ENCODE assay signal across 11 cellular contexts in the genomic region with DNA sequence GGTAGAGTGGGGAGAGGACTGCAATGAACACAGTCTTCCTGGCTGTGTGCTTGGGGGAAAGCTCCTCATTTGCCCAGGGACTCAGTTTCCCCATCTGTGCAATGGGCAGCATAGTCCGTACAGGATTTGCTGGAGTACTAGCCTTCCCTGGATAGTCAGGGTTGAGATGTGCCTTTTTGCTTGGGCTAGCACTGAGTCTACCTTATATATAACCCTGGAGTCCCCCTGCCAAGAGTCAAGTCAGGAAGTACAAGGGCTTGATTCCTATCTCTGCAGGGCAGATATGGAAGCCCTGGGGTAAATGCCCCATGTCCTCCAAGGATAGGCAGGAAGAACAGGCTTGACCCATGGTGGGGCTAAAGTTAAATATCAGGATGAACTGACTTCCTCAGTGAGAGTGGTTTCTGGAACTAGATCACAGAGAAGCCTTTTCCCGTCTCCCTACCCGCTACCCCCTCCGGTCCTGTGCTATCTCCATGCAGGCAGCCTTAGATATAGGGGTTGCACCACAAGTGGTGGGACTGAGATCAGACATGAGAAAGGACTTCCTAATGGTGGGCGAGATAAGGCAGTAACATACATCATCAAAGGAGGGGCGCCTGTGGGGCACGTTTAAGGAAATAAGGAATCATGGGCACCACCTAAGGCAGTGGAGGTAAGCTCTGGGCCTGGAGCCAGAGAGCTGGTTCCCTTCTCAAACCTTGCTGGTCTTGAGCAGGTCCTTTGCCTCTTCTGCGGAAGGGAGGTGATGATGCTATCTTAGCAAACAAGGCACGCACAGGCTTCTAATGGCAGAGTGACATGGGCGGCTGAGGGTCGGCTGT.
"Had no signal": no experiment of that assay in that cellular context is flagged by ENCODE, and none has a peak within 500 bp of the region (broad histone marks: within the 10 kb centered on the region; RNA-seq: fewer than 3 reads in every experiment).

No MANE protein-coding gene starts in this region.

- H3K9me3 Mint-ChIP-seq: activated CD4-positive, alpha-beta T cell treated with anti-CD3 and anti-CD28 coated beads, Interleukin-2, amount 10 ng/mL, durations not matched to agents 7 days and 5 days; activated naive CD8-positive, alpha-beta T cell treated with anti-CD3 and anti-CD28 coated beads, Interleukin-2, amount 10 ng/mL, durations not matched to agents 7 days and 5 days; naive thymus-derived CD4-positive, alpha-beta T cell; stimulated activated naive CD8-positive, alpha-beta T cell treated with anti-CD3 and anti-CD28 coated beads, Interleukin-15, Interleukin-2, amounts not matched to agents 100 ng/mL and 50 ng/mL, for 24 hours; WTC11 had no signal

- H3K4me1 Mint-ChIP-seq: activated CD4-positive, alpha-beta T cell treated with anti-CD3 and anti-CD28 coated beads, Interleukin-2, amount 10 ng/mL, durations not matched to agents 7 days and 5 days; activated naive CD8-positive, alpha-beta T cell treated with anti-CD3 and anti-CD28 coated beads, Interleukin-2, amount 10 ng/mL, durations not matched to agents 7 days and 5 days had no signal

- H3K36me3 Mint-ChIP-seq: activated naive CD8-positive, alpha-beta T cell treated with anti-CD3 and anti-CD28 coated beads, Interleukin-2, amount 10 ng/mL, durations not matched to agents 7 days and 5 days; naive thymus-derived CD4-positive, alpha-beta T cell; WTC11 had no signal

- ATAC-seq: foreskin keratinocyte; left colon; naive thymus-derived CD4-positive, alpha-beta T cell; sciatic nerve had no signal

- H3K4me3 ChIP-seq: breast epithelium, thoracic aorta had no signal

- H3K27me3 ChIP-seq: breast epithelium, foreskin keratinocyte had no signal

- DNase-seq: activated CD4-positive, alpha-beta T cell treated with anti-CD3 and anti-CD28 coated beads, Interleukin-2, amount 10 ng/mL, durations not matched to agents 7 days and 5 days; activated naive CD8-positive, alpha-beta T cell treated with anti-CD3 and anti-CD28 coated beads, Interleukin-2, amount 10 ng/mL, durations not matched to agents 7 days and 5 days; foreskin keratinocyte; left colon; naive thymus-derived CD4-positive, alpha-beta T cell; stimulated activated CD4-positive, alpha-beta T cell treated with anti-CD3 and anti-CD28 coated beads, Interleukin-12 subunit alpha, Interleukin-12 subunit beta, amount 100 ng/mL, for 4 hours had no signal

- H3K36me3 ChIP-seq: breast epithelium, thoracic aorta had no signal

- H3K9me3 ChIP-seq: breast epithelium, thoracic aorta had no signal

- H3K27ac Mint-ChIP-seq: activated CD4-positive, alpha-beta T cell treated with anti-CD3 and anti-CD28 coated beads, Interleukin-2, amount 10 ng/mL, durations not matched to agents 7 days and 5 days; activated naive CD8-positive, alpha-beta T cell treated with anti-CD3 and anti-CD28 coated beads, Interleukin-2, amount 10 ng/mL, durations not matched to agents 7 days and 5 days; naive thymus-derived CD4-positive, alpha-beta T cell; stimulated activated naive CD8-positive, alpha-beta T cell treated with anti-CD3 and anti-CD28 coated beads, Interleukin-15, Interleukin-2, amounts not matched to agents 100 ng/mL and 50 ng/mL, for 24 hours; WTC11 had no signal

- H3K27ac ChIP-seq: breast epithelium, foreskin keratinocyte, thoracic aorta had no signal

- H3K4me3 Mint-ChIP-seq: activated CD4-positive, alpha-beta T cell treated with anti-CD3 and anti-CD28 coated beads, Interleukin-2, amount 10 ng/mL, durations not matched to agents 7 days and 5 days; activated naive CD8-positive, alpha-beta T cell treated with anti-CD3 and anti-CD28 coated beads, Interleukin-2, amount 10 ng/mL, durations not matched to agents 7 days and 5 days; naive thymus-derived CD4-positive, alpha-beta T cell; stimulated activated naive CD8-positive, alpha-beta T cell treated with anti-CD3 and anti-CD28 coated beads, Interleukin-15, Interleukin-2, amounts not matched to agents 100 ng/mL and 50 ng/mL, for 24 hours; WTC11 had no signal
